8 cellular contexts compared by ENCODE assay signal in the genomic region with DNA sequence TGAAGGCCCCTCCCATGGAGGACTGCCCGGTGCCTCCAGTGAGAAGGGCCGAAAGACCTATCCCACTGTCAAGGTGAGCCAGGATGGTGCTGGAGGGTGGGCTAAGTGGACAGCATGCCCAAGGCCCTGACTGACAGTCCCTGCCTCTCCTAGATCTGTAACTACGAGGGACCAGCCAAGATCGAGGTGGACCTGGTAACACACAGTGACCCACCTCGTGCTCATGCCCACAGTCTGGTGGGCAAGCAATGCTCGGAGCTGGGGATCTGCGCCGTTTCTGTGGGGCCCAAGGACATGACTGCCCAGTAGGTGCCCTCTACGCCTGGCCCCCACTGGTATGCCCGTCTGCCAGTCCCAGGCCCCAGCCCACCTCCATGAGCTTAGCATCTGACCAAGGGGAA. TPM values are rescaled to one million over a fixed set of nuclear protein-coding genes. Genes with fewer than 3 reads are reported as not detected.
DNase-seq lines count a peak whose midpoint lies in the region; ATAC-seq and TF ChIP-seq lines count a peak whose summit lies in the region.

No MANE protein-coding gene starts in this region.

- H3K27me3 ChIP-seq in subcutaneous abdominal adipose tissue (ENCODE audit: control insufficient read depth in 5 of 5, insufficient read depth in 4 of 5, low read length in 5 of 5): no peaks in the 10 kb centered on the region

- POLR2A ChIA-PET in WTC11 (lab: Charles Lee): no interaction called here

- H3K27ac Mint-ChIP-seq in WTC11: no peak overlapping the region

- peaks cover 28% of the 10 kb centered on the region for H3K36me3 Mint-ChIP-seq in activated T-cell treated with anti-CD3 and anti-CD28 coated beads, Interleukin-2, amount 50 U/mL, for 4 hours (ENCODE audit: insufficient read depth)
- H3K36me3 Mint-ChIP-seq in WTC11: no peaks in the 10 kb centered on the region; the same call in 1 of the 2 replicates

- no peak for TF ChIP-seq CTCF in WTC11 (IDR thresholded peaks at IDR 0.05)

- peaks cover 0 to 41% (median 35%) of the 10 kb centered on the region in 5 donors for H3K36me3 ChIP-seq in subcutaneous abdominal adipose tissue (ENCODE audit: control insufficient read depth in 5 of 5, insufficient read depth in 5 of 5, low read length in 5 of 5)

- H3K4me1 Mint-ChIP-seq in activated T-cell treated with anti-CD3 and anti-CD28 coated beads, Interleukin-2, amount 50 U/mL, for 4 hours (ENCODE audit: low read depth): peaks cover 44% of the 10 kb centered on the region
- peaks cover 21% of the 10 kb centered on the region for H3K4me1 Mint-ChIP-seq in WTC11

- no peaks in the 10 kb centered on the region for H3K9me3 Mint-ChIP-seq in activated T-cell treated with anti-CD3 and anti-CD28 coated beads, Interleukin-2, amount 50 U/mL, for 4 hours
- no peaks in the 10 kb centered on the region for H3K9me3 Mint-ChIP-seq in WTC11

- H3K9me3 ChIP-seq in iPS-18c (ENCODE audit: control insufficient read depth, insufficient read depth, low read length) (peaks cover 2% of the 10 kb centered on the region), subcutaneous abdominal adipose tissue (ENCODE audit: control insufficient read depth in 5 of 5, low read length in 5 of 5) (no peaks in the 10 kb centered on the region)

- H3K27me3 Mint-ChIP-seq in activated T-cell treated with anti-CD3 and anti-CD28 coated beads, Interleukin-2, amount 50 U/mL, for 4 hours (ENCODE audit: low read depth): no peaks in the 10 kb centered on the region
- peaks cover 47% of the 10 kb centered on the region for H3K27me3 Mint-ChIP-seq in WTC11 (ENCODE audit: low read depth)

- peak overlapping the region; percentile 96 for H3K27ac ChIP-seq in subcutaneous abdominal adipose tissue (ENCODE audit: low read depth, low read length)

- H3K4me3 Mint-ChIP-seq in activated T-cell treated with anti-CD3 and anti-CD28 coated beads, Interleukin-2, amount 50 U/mL, for 4 hours: peak overlapping the region; percentile 97
- peak overlapping the region; percentile 75 for H3K4me3 Mint-ChIP-seq in WTC11

- H3K4me1 ChIP-seq in subcutaneous abdominal adipose tissue (ENCODE audit: control insufficient read depth in 5 of 5, insufficient read depth in 5 of 5, low read length in 5 of 5): peaks cover 3 to 48% (median 39%) of the 10 kb centered on the region in 5 donors

- CTCF ChIA-PET in WTC11 (lab: Charles Lee): interaction anchor here (1.3 to 9.1 kb wide), 9 partner anchors 13 to 167 kb away, joined by 4 to 115 read pairs (median 15); partner anchors contain the start of genes CUEDC2 and FBXL15

- DNase-seq in activated T-cell treated with anti-CD3 and anti-CD28 coated beads, Interleukin-2, amount 50 U/mL, for 4 hours: no peak
- no peak for DNase-seq in activated T-cell treated with anti-CD3 and anti-CD28 coated beads for 4 hours
- no peak for DNase-seq in WTC11 (ENCODE audit: low spot score)
- DNase-seq in COR-L47 (lab: John Stamatoyannopoulos, UW): no peak

- H3K4me3 ChIP-seq in iPS-18c (ENCODE audit: insufficient read depth, low read depth, low read length) (peak overlapping the region; percentile 75; the same call in 1 of the 2 replicates), subcutaneous abdominal adipose tissue (ENCODE audit: low read depth in 1 of 5, low read length in 5 of 5) (peak overlapping the region; percentile 82 to 99 (median 95))

- no peak for ATAC-seq in activated T-cell treated with anti-CD3 and anti-CD28 coated beads, Interleukin-2, amount 50 U/mL, for 4 hours
- ATAC-seq in WTC11 (no peak), GM18858 (IDR thresholded peaks at IDR 0.05; ENCODE audit: unreplicated experiment) (no peak), HG02623 (IDR thresholded peaks at IDR 0.05; ENCODE audit: unreplicated experiment) (no peak)

- peak overlapping the region in 4 of 5 donors; percentile 9 to 92 (median 86) for H3K9ac ChIP-seq in subcutaneous abdominal adipose tissue (ENCODE audit: low read length in 5 of 5)

TF ChIP-seq in WTC11, 78 proteins besides CTCF, POLR2A, EP300 and RAD21:
- TF ChIP-seq NR3C1 (CRISPR knock-in tag; conservative IDR thresholded peaks at IDR 0.05; ENCODE audit: low read depth): no peak
- no peak for TF ChIP-seq CBFB (CRISPR knock-in tag; IDR thresholded peaks at IDR 0.05; ENCODE audit: low read depth)
- TF ChIP-seq ZNF219 (CRISPR knock-in tag; IDR thresholded peaks at IDR 0.05; ENCODE audit: borderline replicate concordance): no peak
- TF ChIP-seq SMAD3 (CRISPR knock-in tag; IDR thresholded peaks at IDR 0.05; ENCODE audit: borderline replicate concordance): no peak
- no peak for TF ChIP-seq CREB1 (CRISPR knock-in tag; IDR thresholded peaks at IDR 0.05)
- TF ChIP-seq, protein P1, sequence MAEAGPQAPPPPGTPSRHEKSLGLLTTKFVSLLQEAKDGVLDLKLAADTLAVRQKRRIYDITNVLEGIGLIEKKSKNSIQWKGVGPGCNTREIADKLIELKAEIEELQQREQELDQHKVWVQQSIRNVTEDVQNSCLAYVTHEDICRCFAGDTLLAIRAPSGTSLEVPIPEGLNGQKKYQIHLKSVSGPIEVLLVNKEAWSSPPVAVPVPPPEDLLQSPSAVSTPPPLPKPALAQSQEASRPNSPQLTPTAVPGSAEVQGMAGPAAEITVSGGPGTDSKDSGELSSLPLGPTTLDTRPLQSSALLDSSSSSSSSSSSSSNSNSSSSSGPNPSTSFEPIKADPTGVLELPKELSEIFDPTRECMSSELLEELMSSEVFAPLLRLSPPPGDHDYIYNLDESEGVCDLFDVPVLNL (CRISPR knock-in tag; IDR thresholded peaks at IDR 0.05; ENCODE audit: borderline replicate concordance, low read depth): no peak
- no peak for TF ChIP-seq NFYB (CRISPR knock-in tag; conservative IDR thresholded peaks at IDR 0.05; ENCODE audit: low read depth)
- no peak for TF ChIP-seq HMGA2 (CRISPR knock-in tag; IDR thresholded peaks at IDR 0.05)
- no peak for TF ChIP-seq ZNF263 (CRISPR knock-in tag; IDR thresholded peaks at IDR 0.05; ENCODE audit: low read depth)
- no peak for TF ChIP-seq ZNF138 (CRISPR knock-in tag; conservative IDR thresholded peaks at IDR 0.05)
- TF ChIP-seq FOXJ3 (CRISPR knock-in tag; IDR thresholded peaks at IDR 0.05; ENCODE audit: borderline replicate concordance): no peak
- TF ChIP-seq ZNF512 (CRISPR knock-in tag; IDR thresholded peaks at IDR 0.05; ENCODE audit: borderline replicate concordance): no peak
- TF ChIP-seq TP53 (CRISPR knock-in tag; IDR thresholded peaks at IDR 0.05): no peak
- TF ChIP-seq JUN (CRISPR knock-in tag; IDR thresholded peaks at IDR 0.05): no peak
- TF ChIP-seq ATF1 (CRISPR knock-in tag; IDR thresholded peaks at IDR 0.05): no peak
- no peak for TF ChIP-seq ZNF121 (CRISPR knock-in tag; IDR thresholded peaks at IDR 0.05)
- no peak for TF ChIP-seq PRDM15 (CRISPR knock-in tag; IDR thresholded peaks at IDR 0.05)
TF ChIP-seq in WTC11: peak in this region for 0.

RNA-seq across cellular contexts. Expression of gene NFKB2, which starts 1.2 kb away (rescaled TPM):
- 100 to 1,000 TPM; 300 to 365 (median 302) TPM for total RNA-seq in activated T-cell treated with anti-CD3 and anti-CD28 coated beads, Interleukin-2, amount 50 U/mL, for 4 hours
- 24.6 to 28.0 TPM (median 27.6 TPM) in 3 replicates for total RNA-seq in WTC11 (2021)

RNA-seq across cellular contexts. Expression of gene PSD, which starts 21.8 kb away (rescaled TPM):
- 1 to 10 TPM; 2.3 to 4.6 (median 3.7) TPM for total RNA-seq in activated T-cell treated with anti-CD3 and anti-CD28 coated beads, Interleukin-2, amount 50 U/mL, for 4 hours
- total RNA-seq in WTC11 (2021): 10.2 to 12.5 TPM (median 10.4 TPM) in 3 replicates

RNA-seq across cellular contexts. Expression of gene FBXL15, which starts 23.9 kb away (rescaled TPM):
- total RNA-seq in activated T-cell treated with anti-CD3 and anti-CD28 coated beads, Interleukin-2, amount 50 U/mL, for 4 hours: 10 to 100 TPM; 16.5 to 17.7 (median 16.6) TPM
- total RNA-seq in WTC11 (2021): 21.6 to 24.6 TPM (median 23.2 TPM) in 3 replicates

RNA-seq across cellular contexts. Expression of gene CUEDC2, which starts 35.6 kb away (rescaled TPM):
- total RNA-seq in activated T-cell treated with anti-CD3 and anti-CD28 coated beads, Interleukin-2, amount 50 U/mL, for 4 hours: 10 to 100 TPM; 44.3 to 50.6 (median 45.3) TPM
- total RNA-seq in WTC11 (2021): 40.2 to 69.0 TPM (median 65.8 TPM) in 3 replicates

RNA-seq across cellular contexts. Expression of gene C10orf95, which starts 54.6 kb away (rescaled TPM):
- under 1 TPM; 0.27 to 0.96 (median 0.45) TPM for total RNA-seq in activated T-cell treated with anti-CD3 and anti-CD28 coated beads, Interleukin-2, amount 50 U/mL, for 4 hours
- total RNA-seq in WTC11 (2021): 0.57 to 0.96 TPM (median 0.87 TPM) in 3 replicates

Comparison
In these comparisons a context has a peak if more than half of its experiments do, and no peak if none do; other contexts are left out.
1. RNA of gene NFKB2, which starts 1.2 kb away (total RNA-seq): 300 to 365 TPM in activated T-cell treated with anti-CD3 and anti-CD28 coated beads, Interleukin-2, amount 50 U/mL, for 4 hours; 24.6 to 28.0 TPM in WTC11; every median in the first group is over 10 times any median in the second.